Comparison of ENCODE assay signal across 9 cellular contexts in the genomic region with DNA sequence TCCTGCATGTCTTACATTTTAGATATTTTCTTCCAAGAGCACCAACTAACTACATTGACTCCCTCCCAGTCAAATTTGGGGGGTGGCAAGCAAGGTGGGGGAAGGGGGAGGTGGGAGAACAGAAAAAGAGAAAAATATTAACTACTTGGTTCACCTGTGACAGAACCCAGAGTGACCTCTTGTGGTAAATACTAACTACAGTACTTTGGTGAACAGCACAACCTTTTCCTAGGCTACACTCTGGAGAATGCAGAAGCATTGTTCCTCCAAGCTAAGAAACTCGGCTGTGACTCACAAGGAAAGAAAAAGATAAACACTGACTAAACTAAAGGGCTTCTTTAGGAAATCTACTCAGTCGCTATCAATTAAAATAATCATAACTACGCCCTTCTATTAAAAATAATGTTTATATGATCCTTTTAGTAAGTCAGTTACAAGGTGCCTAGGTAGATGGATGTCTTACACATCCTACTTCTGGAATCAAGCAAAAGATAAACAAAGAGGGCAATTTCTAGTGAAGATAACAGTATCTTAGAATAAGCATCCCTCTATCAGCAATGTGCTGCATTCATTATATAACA. TPM values are rescaled to one million over a fixed set of nuclear protein-coding genes. Genes with fewer than 3 reads are reported as not detected.
DNase-seq lines count a peak whose midpoint lies in the region; ATAC-seq and TF ChIP-seq lines count a peak whose summit lies in the region.
"Had no signal": no experiment of that assay in that cellular context is flagged by ENCODE, and none has a peak within 500 bp of the region (broad histone marks: within the 10 kb centered on the region; RNA-seq: fewer than 3 reads in every experiment).

No MANE protein-coding gene starts in this region.

- ATAC-seq in GM18873 (IDR thresholded peaks at IDR 0.05; ENCODE audit: low FRiP score, unreplicated experiment) (no peak), HG03196 (IDR thresholded peaks at IDR 0.05; ENCODE audit: unreplicated experiment) (no peak), GM21447 (IDR thresholded peaks at IDR 0.05; ENCODE audit: unreplicated experiment) (no peak), GM18511 (IDR thresholded peaks at IDR 0.05; ENCODE audit: unreplicated experiment) (no peak)

- peaks cover 48% of the 10 kb centered on the region for H3K27me3 Mint-ChIP-seq in chondrocyte (ENCODE audit: low read depth)
- peaks cover 25% of the 10 kb centered on the region for H3K27me3 Mint-ChIP-seq in progenitor cell of endocrine pancreas

- H3K27ac Mint-ChIP-seq in chondrocyte (ENCODE audit: unreplicated experiment) (no peak overlapping the region), progenitor cell of endocrine pancreas (no peak overlapping the region)
- H3K27ac Mint-ChIP-seq: activated naive CD8-positive, alpha-beta T cell treated with anti-CD3 and anti-CD28 coated beads, Interleukin-2, amount 10 ng/mL, durations not matched to agents 7 days and 5 days had no signal

- H3K4me1 Mint-ChIP-seq in chondrocyte (ENCODE audit: low read depth) (no peaks in the 10 kb centered on the region), progenitor cell of endocrine pancreas (ENCODE audit: low read depth) (peaks cover 2% of the 10 kb centered on the region)
- H3K4me1 Mint-ChIP-seq: activated naive CD8-positive, alpha-beta T cell treated with anti-CD3 and anti-CD28 coated beads, Interleukin-2, amount 10 ng/mL, durations not matched to agents 7 days and 5 days had no signal

- no peaks in the 10 kb centered on the region for H3K9me3 Mint-ChIP-seq in chondrocyte (ENCODE audit: low read depth)
- no peaks in the 10 kb centered on the region for H3K9me3 Mint-ChIP-seq in progenitor cell of endocrine pancreas (ENCODE audit: low read depth)
- H3K9me3 Mint-ChIP-seq: activated naive CD8-positive, alpha-beta T cell treated with anti-CD3 and anti-CD28 coated beads, Interleukin-2, amount 10 ng/mL, durations not matched to agents 7 days and 5 days had no signal

- H3K36me3 Mint-ChIP-seq in chondrocyte (ENCODE audit: low read depth) (no peaks in the 10 kb centered on the region), progenitor cell of endocrine pancreas (ENCODE audit: insufficient read depth) (no peaks in the 10 kb centered on the region)
- H3K36me3 Mint-ChIP-seq: activated naive CD8-positive, alpha-beta T cell treated with anti-CD3 and anti-CD28 coated beads, Interleukin-2, amount 10 ng/mL, durations not matched to agents 7 days and 5 days had no signal

- H3K4me3 Mint-ChIP-seq in chondrocyte (ENCODE audit: unreplicated experiment): no peak overlapping the region
- no peak overlapping the region for H3K4me3 Mint-ChIP-seq in progenitor cell of endocrine pancreas (ENCODE audit: low read depth)
- H3K4me3 Mint-ChIP-seq: activated naive CD8-positive, alpha-beta T cell treated with anti-CD3 and anti-CD28 coated beads, Interleukin-2, amount 10 ng/mL, durations not matched to agents 7 days and 5 days had no signal

- peak; percentile 62 for TF ChIP-seq CTCF in chondrocyte (IDR thresholded peaks at IDR 0.05)
- peak; percentile 82 for TF ChIP-seq CTCF in progenitor cell of endocrine pancreas (IDR thresholded peaks at IDR 0.05; ENCODE audit: unreplicated experiment)

- peak; percentile 83 for DNase-seq in HCEC 1CT
- DNase-seq in NCI-H2171 (lab: John Stamatoyannopoulos, UW): peak; percentile 53
- DNase-seq in chondrocyte (ENCODE audit: low spot score): no peak
- no peak for DNase-seq in progenitor cell of endocrine pancreas (ENCODE audit: low spot score, unreplicated experiment)
- DNase-seq: activated naive CD8-positive, alpha-beta T cell treated with anti-CD3 and anti-CD28 coated beads, Interleukin-2, amount 10 ng/mL, durations not matched to agents 7 days and 5 days had no signal

RNA-seq across cellular contexts. Expression of a gene that starts 5.4 kb away (rescaled TPM):
- total RNA-seq in chondrocyte (not detected in 3 replicates), progenitor cell of endocrine pancreas (3.1 and 4.6 TPM in 2 replicates)
- total RNA-seq: activated naive CD8-positive, alpha-beta T cell treated with anti-CD3 and anti-CD28 coated beads, Interleukin-2, amount 10 ng/mL, durations not matched to agents 7 days and 5 days had no signal

Comparison
In these comparisons a context has a peak if more than half of its experiments do, and no peak if none do; other contexts are left out.
1. DNase-seq: peak in HCEC 1CT (single experiment) and NCI-H2171 (single experiment); none in chondrocyte (single experiment) and progenitor cell of endocrine pancreas (single experiment).